Comparison of ENCODE assay signal across 8 cellular contexts in genomic region chr12:47772738-47773061, GRCh38. TPM values are rescaled to one million over a fixed set of nuclear protein-coding genes. Genes with fewer than 3 reads are reported as not detected.
DNase-seq lines count a peak whose midpoint lies in the region; TF ChIP-seq lines count a peak whose summit lies in the region.

No MANE protein-coding gene starts in this region.

- TF ChIP-seq CTCF in GM12864 (IDR thresholded peaks at IDR 0.05; ENCODE audit: low read depth, low read length, missing control alignments) (no peak), fibroblast of mammary gland (conservative IDR thresholded peaks at IDR 0.05; ENCODE audit: control insufficient read depth, insufficient read depth, low read depth, low read length) (no peak), sigmoid colon (IDR thresholded peaks at IDR 0.05) (no peak)

- DNase-seq in GM12864 (ENCODE audit: low read depth): no peak
- DNase-seq in SJSA1 (ENCODE audit: low read depth in 1 of 2, low spot score in 2 of 2): no peak
- no peak for DNase-seq in fibroblast of mammary gland (ENCODE audit: low read depth)
- DNase-seq in sigmoid colon: no peak
- DNase-seq in NCI-H510A treated with DMSO at 0.1 percent for 48 hours (lab: John Stamatoyannopoulos, UW): no peak
- DNase-seq in H4 (ENCODE audit: low spot score): no peak
- DNase-seq in SW480 (ENCODE audit: low spot score): no peak
- DNase-seq in NCI-H526 treated with DMSO at 0.1 percent for 48 hours (lab: John Stamatoyannopoulos, UW): no peak

- H3K27me3 ChIP-seq in SJSA1 (replicated peaks) (no peaks in the 10 kb centered on the region), sigmoid colon (no peaks in the 10 kb centered on the region)

- H3K4me1 ChIP-seq in SJSA1 (replicated peaks): peaks cover 28% of the 10 kb centered on the region
- peaks cover 0 to 62% (median 51%) of the 10 kb centered on the region in 4 donors for H3K4me1 ChIP-seq in sigmoid colon

- no peaks in the 10 kb centered on the region for H3K9me3 ChIP-seq in SJSA1 (replicated peaks)
- H3K9me3 ChIP-seq in sigmoid colon: no peaks in the 10 kb centered on the region

- no peak for TF ChIP-seq EP300 in sigmoid colon (IDR thresholded peaks at IDR 0.05)

- WGBS in sigmoid colon, 2 donors: 9 to 16% methylated on average over 17 of the region's 17 CpGs

- H3K27ac ChIP-seq in SJSA1 (no peak overlapping the region), sigmoid colon (peak overlapping the region; percentile 89 to 91 (median 90))

- intact Hi-C loops in sigmoid colon (cut with DNase I): no loop called here

- no peak for TF ChIP-seq POLR2A in sigmoid colon (IDR thresholded peaks at IDR 0.05)

- H3K36me3 ChIP-seq in SJSA1 (no peaks in the 10 kb centered on the region), sigmoid colon (no peaks in the 10 kb centered on the region)

- H3K4me3 ChIP-seq in GM12864 (ENCODE audit: low read depth, low read length) (peak overlapping the region; percentile 60), SJSA1 (peak overlapping the region; percentile 65), fibroblast of mammary gland (ENCODE audit: control insufficient read depth, low read depth, low read length) (peak overlapping the region; percentile 54), sigmoid colon (peak overlapping the region; percentile 72 to 99 (median 98))

RNA-seq across cellular contexts. Expression of gene SLC48A1, which starts 0.3 kb away (rescaled TPM):
- total RNA-seq in SJSA1 (2014; rRNA removed; shearing (Covaris generic)): 3.6 and 4.3 TPM in 2 replicates
- 10 to 100 TPM; 30.3 to 46.6 (median 32.2) TPM for total RNA-seq in sigmoid colon
- polyA plus RNA-seq in sigmoid colon: 10 to 100 TPM in 2 of 3 donors, 1 to 10 TPM in 1; 6.9 to 14.2 (median 12.0) TPM
- 11.9 and 14.0 TPM in 2 replicates for total RNA-seq in H4 (2014; rRNA removed; shearing (Covaris generic))

RNA-seq across cellular contexts. Expression of gene RAPGEF3, which starts 14.0 kb away (rescaled TPM):
- total RNA-seq in SJSA1 (2014; rRNA removed; shearing (Covaris generic)): 0.38 and 1.1 TPM in 2 replicates
- 10 to 100 TPM; 13.8 to 36.8 (median 14.6) TPM for total RNA-seq in sigmoid colon
- 10 to 100 TPM in 1 of 3 donors, 1 to 10 TPM in 2; 3.9 to 16.2 (median 4.2) TPM for polyA plus RNA-seq in sigmoid colon
- total RNA-seq in H4 (2014; rRNA removed; shearing (Covaris generic)): 2.0 and 3.0 TPM in 2 replicates

RNA-seq across cellular contexts. Expression of gene HDAC7, which starts 47.0 kb away (rescaled TPM):
- total RNA-seq in SJSA1 (2014; rRNA removed; shearing (Covaris generic)): 29.7 and 37.5 TPM in 2 replicates
- total RNA-seq in sigmoid colon: 10 to 100 TPM; 45.3 to 79.2 (median 53.1) TPM
- polyA plus RNA-seq in sigmoid colon: 10 to 100 TPM in 2 of 3 donors, 1 to 10 TPM in 1; 6.5 to 44.8 (median 16.8) TPM
- 10.0 and 13.7 TPM in 2 replicates for total RNA-seq in H4 (2014; rRNA removed; shearing (Covaris generic))

RNA-seq across cellular contexts. Expression of gene ENDOU, which starts 47.4 kb away (rescaled TPM):
- not detected in 2 replicates for total RNA-seq in SJSA1 (2014; rRNA removed; shearing (Covaris generic))
- total RNA-seq in sigmoid colon: 1 to 10 TPM in 1 of 4 donors, under 1 TPM in 2, not detected in 1; 0.36 to 1.6 (median 0.49) TPM
- polyA plus RNA-seq in sigmoid colon: under 1 TPM in 1 of 3 donors, not detected in 2; 0.25 TPM
- total RNA-seq in H4 (2014; rRNA removed; shearing (Covaris generic)): not detected in 2 replicates
